ENCODE assay signal across 1 cellular context in genomic region chr11:134355656-134356055, GRCh38.
TF ChIP-seq lines count a peak whose summit lies in the region.

No MANE protein-coding gene starts in this region.

TF ChIP-seq in K562, 482 proteins besides CTCF, POLR2A, EP300 and RAD21:
- peak; percentile 28; the same call in 1 of the 2 replicates for TF ChIP-seq ZNF592 (IDR thresholded peaks at IDR 0.05)
- TF ChIP-seq L3MBTL2 (IDR thresholded peaks at IDR 0.05) = 0 out of 2 replicates have a peak, but pooled peaks have one; percentile 17
- TF ChIP-seq TFE3 (CRISPR knock-in tag; IDR thresholded peaks at IDR 0.05) = no peak
- TF ChIP-seq EHMT2 (IDR thresholded peaks at IDR 0.05) = peak; percentile 57; the same call in 1 of the 2 replicates
- no peak for TF ChIP-seq STAT6 (CRISPR knock-in tag; IDR thresholded peaks at IDR 0.05)
- no peak for TF ChIP-seq ILK (tag; IDR thresholded peaks at IDR 0.05; ENCODE audit: borderline replicate concordance, low read depth)
- TF ChIP-seq PRPF4 (IDR thresholded peaks at IDR 0.05; ENCODE audit: insufficient read depth, low read depth, low read length, poor library complexity, severe bottlenecking) = no peak
